Comparison of ENCODE assay signal across 9 cellular contexts in the genomic region with DNA sequence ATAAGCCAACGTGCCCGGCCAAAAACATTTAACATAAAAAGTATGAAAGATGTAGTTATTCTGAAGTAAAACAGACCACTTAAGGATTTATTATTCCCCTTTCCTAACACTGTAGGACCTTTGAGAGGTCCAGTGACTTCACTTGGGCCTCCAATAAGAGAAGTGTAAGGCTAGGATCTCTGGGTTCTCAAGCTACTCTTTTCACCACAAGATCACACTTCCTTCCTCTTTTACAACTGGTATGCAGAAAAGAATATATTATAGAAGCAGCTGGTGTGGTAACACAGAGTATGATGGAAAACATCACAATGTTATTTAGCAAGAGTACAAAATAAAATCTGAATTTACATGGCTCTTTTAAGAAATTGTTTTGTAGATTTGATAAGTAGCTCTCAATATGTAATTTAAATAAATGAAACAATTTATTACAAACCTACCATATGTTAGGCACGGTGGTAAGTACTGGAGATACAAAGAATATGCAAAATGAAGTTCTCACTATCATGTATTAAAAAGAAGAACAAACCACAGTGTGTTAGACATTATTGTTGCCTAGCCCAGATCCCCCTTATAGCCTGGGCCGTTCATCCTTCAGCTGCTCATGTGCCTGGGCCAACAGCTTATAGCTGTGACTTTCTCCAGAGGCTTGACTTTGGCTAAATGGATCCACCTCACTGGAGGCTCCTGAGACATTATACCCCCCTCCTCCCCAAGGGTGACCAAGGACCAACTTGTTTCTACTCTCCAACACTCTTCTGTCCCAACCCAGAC. TPM values are rescaled to one million over a fixed set of nuclear protein-coding genes. Genes with fewer than 3 reads are reported as not detected.
DNase-seq lines count a peak whose midpoint lies in the region; ATAC-seq and TF ChIP-seq lines count a peak whose summit lies in the region.
"Had no signal": no experiment of that assay in that cellular context is flagged by ENCODE, and none has a peak within 500 bp of the region (broad histone marks: within the 10 kb centered on the region; RNA-seq: fewer than 3 reads in every experiment).

No MANE protein-coding gene starts in this region.

- no peak overlapping the region for H3K4me2 ChIP-seq in GM23338
- H3K4me2 ChIP-seq in MM.1S (ENCODE audit: low read depth, low read length): no peak overlapping the region

- H4K20me1 ChIP-seq in GM23338 (replicated peaks; ENCODE audit: insufficient read depth) (no peaks in the 10 kb centered on the region), MM.1S (ENCODE audit: insufficient read depth, low read length) (no peaks in the 10 kb centered on the region)

- H3K4me1 Mint-ChIP-seq in GM23338: peaks cover 24% of the 10 kb centered on the region

- intact Hi-C loops in left lung (cut with DNase I) (no loop called here), posterior vena cava (cut with DNase I) (no loop called here), testis (cut with DNase I; ENCODE audit: low total_unique reads) (no loop called here)

- peaks cover 3% of the 10 kb centered on the region; the same call in 1 of the 3 replicates for H3K9me3 Mint-ChIP-seq in GM23338

- no peak overlapping the region for H3K4me3 ChIP-seq in GM23338
- no peak overlapping the region for H3K4me3 ChIP-seq in MM.1S (ENCODE audit: low read length)
- H3K4me3 ChIP-seq in left lung: no peak overlapping the region
- no peak overlapping the region for H3K4me3 ChIP-seq in testis

- H3K36me3 Mint-ChIP-seq in GM23338 (ENCODE audit: low read depth): no peaks in the 10 kb centered on the region

- H3K36me3 ChIP-seq in GM23338 (ENCODE audit: insufficient read depth): no peaks in the 10 kb centered on the region; the same call in 1 of the 2 replicates
- no peaks in the 10 kb centered on the region for H3K36me3 ChIP-seq in MM.1S (replicated peaks; ENCODE audit: insufficient read depth, low read length)
- H3K36me3 ChIP-seq in left lung: no peaks in the 10 kb centered on the region
- no peaks in the 10 kb centered on the region for H3K36me3 ChIP-seq in testis (ENCODE audit: low read depth, missing control alignments)

- TF ChIP-seq CTCF in GM13976 (IDR thresholded peaks at IDR 0.05; ENCODE audit: borderline replicate concordance, control extremely low read depth, extremely low read depth, insufficient read depth, missing control alignments) (no peak), GM23338 (conservative IDR thresholded peaks at IDR 0.05; ENCODE audit: low read depth in 2 of 2) (no peak), MM.1S (IDR thresholded peaks at IDR 0.05; ENCODE audit: low read length) (no peak), left lung (IDR thresholded peaks at IDR 0.05) (no peak), testis (IDR thresholded peaks at IDR 0.05) (no peak)

- in situ Hi-C loops in GM13976 (cut with MboI; ENCODE audit: low sequenced_read_pairs, unreplicated experiment): no loop called here

- no peak for ATAC-seq in GM23338
- ATAC-seq in left lung: peak; percentile 84
- ATAC-seq: SK-N-SH treated with all-trans-retinoic acid at 6 μM for 48 hours had no signal

- H3K9me2 ChIP-seq in GM23338 (ENCODE audit: insufficient read depth) (no peaks in the 10 kb centered on the region; the same call in 1 of the 2 replicates), MM.1S (replicated peaks; ENCODE audit: insufficient read depth, low read length) (no peaks in the 10 kb centered on the region)

- 0 out of 2 replicates have a peak overlapping the region, but pooled peaks have one; percentile 35 for H2AFZ ChIP-seq in GM23338
- H2AFZ ChIP-seq in MM.1S (ENCODE audit: low read length): no peak overlapping the region

- H3K9me3 ChIP-seq in MM.1S (replicated peaks; ENCODE audit: insufficient read depth, low read length) (no peaks in the 10 kb centered on the region), left lung (no peaks in the 10 kb centered on the region), testis (no peaks in the 10 kb centered on the region)

- 85 to 89% methylated on average over 4 of the region's 4 CpGs for WGBS in testis, 2 donors

- H3K79me2 ChIP-seq in GM23338 (replicated peaks; ENCODE audit: insufficient read depth): no peaks in the 10 kb centered on the region
- H3K79me2 ChIP-seq in MM.1S (ENCODE audit: low read length): no peaks in the 10 kb centered on the region

- DNase-seq in GM13976 (ENCODE audit: low spot score) (peak; percentile 52), GM23338 (ENCODE audit: low spot score) (no peak), MM.1S (peak; percentile 49), left lung (no peak), posterior vena cava (ENCODE audit: low spot score) (no peak), DMS79 treated with DMSO at 0.1 percent for 48 hours (lab: John Stamatoyannopoulos, UW) (no peak), DMS114 treated with DMSO at 0.1 percent for 48 hours (lab: John Stamatoyannopoulos, UW; ENCODE audit: unreplicated experiment) (no peak), testis (no peak)

- H3K9ac ChIP-seq in MM.1S (ENCODE audit: low read length): no peak overlapping the region

- H3F3A ChIP-seq in GM23338 (replicated peaks; ENCODE audit: low read depth) (no peaks in the 10 kb centered on the region), MM.1S (ENCODE audit: insufficient read depth, low read length) (peaks cover 3% of the 10 kb centered on the region; the same call in 1 of the 2 replicates)

- peaks cover 32% of the 10 kb centered on the region for H3K4me1 ChIP-seq in GM23338 (ENCODE audit: insufficient read depth)
- peaks cover 24% of the 10 kb centered on the region for H3K4me1 ChIP-seq in MM.1S (ENCODE audit: low read length)
- peaks cover 0 to 22% of the 10 kb centered on the region in 2 donors for H3K4me1 ChIP-seq in left lung
- no peaks in the 10 kb centered on the region for H3K4me1 ChIP-seq in testis

- no peak overlapping the region for H3K27ac Mint-ChIP-seq in GM23338

- H3K27me3 ChIP-seq in GM23338 (ENCODE audit: insufficient read depth) (no peaks in the 10 kb centered on the region), MM.1S (replicated peaks; ENCODE audit: insufficient read depth, low read length) (no peaks in the 10 kb centered on the region), left lung (no peaks in the 10 kb centered on the region), testis (no peaks in the 10 kb centered on the region)

- no peak overlapping the region for H3K4me3 Mint-ChIP-seq in GM23338

- TF ChIP-seq POLR2A in testis (IDR thresholded peaks at IDR 0.05): no peak

- H3K27ac ChIP-seq in GM23338 (ENCODE audit: low read depth) (no peak overlapping the region), MM.1S (ENCODE audit: low read length) (no peak overlapping the region), left lung (peak overlapping the region; percentile 52 to 87), testis (peak overlapping the region in 1 of 2 donors; percentile 16)

- peaks cover 2% of the 10 kb centered on the region for H3K27me3 Mint-ChIP-seq in GM23338 (ENCODE audit: insufficient read depth, low read depth, poor library complexity)

RNA-seq across cellular contexts. Expression of gene CCNG2, which starts 30.0 kb away (rescaled TPM):
- total RNA-seq in GM23338 (2014; rRNA removed; shearing (Covaris generic)): 14.2 and 16.5 TPM in 2 replicates
- polyA plus RNA-seq in GM23338 (2016; fragmentation: Nextera tagmentation; extraction: Ambion mirVana): 5.4 and 7.1 TPM in 2 replicates
- total RNA-seq in left lung: 10 to 100 TPM; 31.6 to 45.4 TPM
- total RNA-seq in posterior vena cava: 10 to 100 TPM; 36.6 to 38.0 TPM
- 10 to 100 TPM; 14.4 to 19.5 TPM for total RNA-seq in testis
- polyA plus RNA-seq in testis (ENCODE audit: insufficient read depth, low read depth, low replicate concordance): 20.8 TPM

RNA-seq across cellular contexts. Expression of gene CCNI, which starts 51.2 kb away (rescaled TPM):
- 207 and 225 TPM in 2 replicates for total RNA-seq in GM23338 (2014; rRNA removed; shearing (Covaris generic))
- polyA plus RNA-seq in GM23338 (2016; fragmentation: Nextera tagmentation; extraction: Ambion mirVana): 233 and 248 TPM in 2 replicates
- 100 to 1,000 TPM; 257 to 265 TPM for total RNA-seq in left lung
- total RNA-seq in posterior vena cava: 100 to 1,000 TPM; 347 to 394 TPM
- 100 to 1,000 TPM; 261 to 288 TPM for total RNA-seq in testis
- polyA plus RNA-seq in testis (ENCODE audit: insufficient read depth, low read depth, low replicate concordance): 259 TPM

Comparison
In these comparisons a context has a peak if more than half of its experiments do, and no peak if none do; other contexts are left out.
1. DNase-seq: peak in GM13976 (single experiment) and MM.1S (single experiment); none in GM23338 (single experiment), left lung (0 of 2), posterior vena cava (single experiment), DMS79 treated with DMSO at 0.1 percent for 48 hours (single experiment), DMS114 treated with DMSO at 0.1 percent for 48 hours (single experiment) and testis (single experiment).
2. H3K27ac ChIP-seq: peak in left lung (2 of 2); none in GM23338 (single experiment) and MM.1S (single experiment).